Comparison of ENCODE assay signal across 24 cellular contexts in the genomic region with DNA sequence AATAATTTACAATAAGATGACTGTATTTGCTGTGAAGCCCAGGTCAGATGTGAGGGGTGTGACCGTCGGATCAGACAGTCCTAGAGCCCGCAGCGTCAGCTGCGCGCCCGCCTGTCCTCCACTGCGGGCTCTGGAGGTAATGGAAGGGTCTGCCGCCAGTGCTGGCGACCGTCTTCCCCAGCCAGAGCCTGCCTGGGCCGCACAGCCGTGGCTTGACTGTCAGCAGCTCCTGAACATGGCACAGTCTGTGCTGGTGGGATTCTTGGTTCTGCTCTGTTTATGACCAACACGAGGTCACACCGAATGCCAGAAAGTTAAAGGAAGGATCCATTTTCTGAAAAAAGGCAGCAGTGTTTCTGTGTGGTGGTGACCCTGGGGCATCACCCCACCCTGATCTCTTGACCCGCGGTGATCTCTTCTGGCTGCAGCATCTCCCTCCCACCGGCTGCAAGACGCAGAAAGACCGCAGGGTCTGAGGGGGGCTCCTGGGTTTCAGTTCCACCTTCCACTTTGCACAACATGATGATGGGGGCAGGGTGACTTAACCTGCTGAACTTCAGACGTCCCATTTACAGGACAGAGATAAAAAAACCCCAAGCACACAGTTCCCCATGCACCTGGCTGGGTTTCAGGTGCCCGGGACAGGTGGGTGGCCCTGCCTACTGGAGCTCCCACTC.
DNase-seq lines count a peak whose midpoint lies in the region; ATAC-seq and TF ChIP-seq lines count a peak whose summit lies in the region.
"Had no signal": no experiment of that assay in that cellular context is flagged by ENCODE, and none has a peak within 500 bp of the region (broad histone marks: within the 10 kb centered on the region; RNA-seq: fewer than 3 reads in every experiment).

No MANE protein-coding gene starts in this region.

- H3K4me1 ChIP-seq in heart right ventricle, result no peaks in the 10 kb centered on the region
- no peaks in the 10 kb centered on the region for H3K4me1 ChIP-seq in osteoblast (ENCODE audit: insufficient read depth, low read length)
- H3K4me1 ChIP-seq in tibial nerve, result no peaks in the 10 kb centered on the region
- H3K4me1 ChIP-seq: gastroesophageal sphincter had no signal

- no peak overlapping the region for H3K4me3 ChIP-seq in heart right ventricle
- no peak overlapping the region for H3K4me3 ChIP-seq in osteoblast (ENCODE audit: insufficient read depth, low read length)
- H3K4me3 ChIP-seq in tibial nerve, result no peak overlapping the region
- H3K4me3 ChIP-seq: gastroesophageal sphincter, K562 had no signal

- peaks cover 0 to 8% (median 0%) of the 10 kb centered on the region in 7 donors for H3K27me3 ChIP-seq in heart right ventricle
- no peaks in the 10 kb centered on the region for H3K27me3 ChIP-seq in osteoblast (ENCODE audit: insufficient read depth, low read length)
- no peaks in the 10 kb centered on the region for H3K27me3 ChIP-seq in tibial nerve

- H3K27me3 Mint-ChIP-seq in activated T-helper 17 cell treated with anti-CD3 and anti-CD28 coated beads, Interleukin-2, amount 50 U/mL, for 72 hours, result no peaks in the 10 kb centered on the region
- no peaks in the 10 kb centered on the region for H3K27me3 Mint-ChIP-seq in activated T-cell treated with anti-CD3 and anti-CD28 coated beads, Interleukin-2, amount 50 U/mL, for 72 hours (ENCODE audit: low read depth)
- H3K27me3 Mint-ChIP-seq: T-cell had no signal

- H3K36me3 ChIP-seq in heart right ventricle (no peaks in the 10 kb centered on the region), osteoblast (ENCODE audit: insufficient read depth, low read length) (no peaks in the 10 kb centered on the region), tibial nerve (no peaks in the 10 kb centered on the region)
- H3K36me3 ChIP-seq: gastroesophageal sphincter had no signal

- no peaks in the 10 kb centered on the region for H3K79me2 ChIP-seq in osteoblast (ENCODE audit: insufficient read depth, low read length)

- H3K27ac ChIP-seq in heart right ventricle (no peak overlapping the region), osteoblast (ENCODE audit: low read depth, low read length) (no peak overlapping the region), tibial nerve (no peak overlapping the region)
- H3K27ac ChIP-seq: gastroesophageal sphincter had no signal

- TF ChIP-seq CTCF in heart right ventricle (IDR thresholded peaks at IDR 0.05) (no peak), osteoblast (IDR thresholded peaks at IDR 0.05; ENCODE audit: extremely low read depth, low read depth, low read length) (no peak), tibial nerve (IDR thresholded peaks at IDR 0.05) (no peak)

- no peak for TF ChIP-seq EP300 in tibial nerve (IDR thresholded peaks at IDR 0.05)

- WGBS in heart right ventricle, 2 donors, result 88 to 90% methylated on average over 22 of the region's 22 CpGs
- WGBS in tibial nerve, 2 donors, result 89 to 93% methylated on average over 22 of the region's 22 CpGs

- H3K4me1 Mint-ChIP-seq in activated T-helper 17 cell treated with anti-CD3 and anti-CD28 coated beads, Interleukin-2, amount 50 U/mL, for 72 hours, result peaks cover 8% of the 10 kb centered on the region
- no peaks in the 10 kb centered on the region for H3K4me1 Mint-ChIP-seq in activated T-cell treated with anti-CD3 and anti-CD28 coated beads, Interleukin-2, amount 50 U/mL, for 72 hours (ENCODE audit: low read depth)
- H3K4me1 Mint-ChIP-seq: B cell, T-cell had no signal

- no peaks in the 10 kb centered on the region for H3K9me3 Mint-ChIP-seq in activated T-helper 17 cell treated with anti-CD3 and anti-CD28 coated beads, Interleukin-2, amount 50 U/mL, for 72 hours
- H3K9me3 Mint-ChIP-seq in activated T-cell treated with anti-CD3 and anti-CD28 coated beads, Interleukin-2, amount 50 U/mL, for 72 hours, result no peaks in the 10 kb centered on the region
- H3K9me3 Mint-ChIP-seq: natural killer cell treated with Interleukin-12 subunit alpha and Interleukin-12 subunit beta and Interleukin-15 and Interleukin-18, amount 100 ng/mL, for 72 hours; T-cell had no signal

- H4K20me1 ChIP-seq in osteoblast (ENCODE audit: insufficient read depth, low read length), result no peaks in the 10 kb centered on the region

- DNase-seq in cardiac septum (ENCODE audit: low spot score) (peak; percentile 72), heart right ventricle (no peak), osteoblast (ENCODE audit: insufficient read length, low spot score, missing footprints) (peak; percentile 88), NCI-H1092 (lab: John Stamatoyannopoulos, UW) (no peak), NCI-H510A (lab: John Stamatoyannopoulos, UW) (no peak), tibial nerve (ENCODE audit: low spot score in 2 of 2) (no peak)
- no peak for DNase-seq in activated T-cell treated with anti-CD3 and anti-CD28 coated beads, Interleukin-2, amount 50 U/mL, for 72 hours
- DNase-seq: activated CD4-positive, alpha-beta T cell treated with anti-CD3 and anti-CD28 coated beads for 1 hour; activated naive CD4-positive, alpha-beta T cell treated with anti-CD3 and anti-CD28 coated beads, Interleukin-2, amount 50 U/mL, for 16 hours; amygdala; cortex of kidney; GDM1; hypothalamus; NCI-H1694; NCI-H2171 treated with DMSO at 0.1 percent for 48 hours; NCI-H69; PC-3; SHP77 treated with DMSO at 0.1 percent for 48 hours had no signal

- H3K9me3 ChIP-seq in heart right ventricle (no peaks in the 10 kb centered on the region), osteoblast (ENCODE audit: low read depth, low read length) (no peaks in the 10 kb centered on the region), tibial nerve (peaks cover 0 to 8% (median 0%) of the 10 kb centered on the region in 4 donors)
- H3K9me3 ChIP-seq: gastroesophageal sphincter had no signal

- no peak for ATAC-seq in heart right ventricle
- no peak for ATAC-seq in activated T-helper 17 cell treated with anti-CD3 and anti-CD28 coated beads, Interleukin-2, amount 50 U/mL, for 72 hours (replicated peaks)
- ATAC-seq in activated T-cell treated with anti-CD3 and anti-CD28 coated beads, Interleukin-2, amount 50 U/mL, for 72 hours (replicated peaks in 1 of 2), result no peak
- ATAC-seq: gastroesophageal sphincter; K562; natural killer cell treated with Interleukin-12 subunit alpha and Interleukin-12 subunit beta and Interleukin-15 and Interleukin-18, amount 100 ng/mL, for 72 hours; PC-3; T-cell had no signal

- peak overlapping the region; percentile 58 for H3K27ac Mint-ChIP-seq in activated T-helper 17 cell treated with anti-CD3 and anti-CD28 coated beads, Interleukin-2, amount 50 U/mL, for 72 hours
- no peak overlapping the region for H3K27ac Mint-ChIP-seq in activated T-cell treated with anti-CD3 and anti-CD28 coated beads, Interleukin-2, amount 50 U/mL, for 72 hours
- H3K27ac Mint-ChIP-seq: B cell had no signal

- H3K4me2 ChIP-seq in osteoblast (ENCODE audit: insufficient read depth, low read length), result no peak overlapping the region

- intact Hi-C loops in cardiac septum (cut with DNase I), result no loop called here
- intact Hi-C loops in heart right ventricle (cut with DNase I), result no loop called here

- no peak for TF ChIP-seq POLR2A in tibial nerve (IDR thresholded peaks at IDR 0.05)

- H3K4me3 Mint-ChIP-seq in activated T-helper 17 cell treated with anti-CD3 and anti-CD28 coated beads, Interleukin-2, amount 50 U/mL, for 72 hours, result peak overlapping the region; percentile 41
- no peak overlapping the region for H3K4me3 Mint-ChIP-seq in activated T-cell treated with anti-CD3 and anti-CD28 coated beads, Interleukin-2, amount 50 U/mL, for 72 hours
- H3K4me3 Mint-ChIP-seq: B cell; natural killer cell treated with Interleukin-12 subunit alpha and Interleukin-12 subunit beta and Interleukin-15 and Interleukin-18, amount 100 ng/mL, for 72 hours; T-cell had no signal

- H2AFZ ChIP-seq in osteoblast (ENCODE audit: low read length), result no peak overlapping the region

- H3K36me3 Mint-ChIP-seq in activated T-helper 17 cell treated with anti-CD3 and anti-CD28 coated beads, Interleukin-2, amount 50 U/mL, for 72 hours (ENCODE audit: low read depth), result no peaks in the 10 kb centered on the region
- H3K36me3 Mint-ChIP-seq in activated T-cell treated with anti-CD3 and anti-CD28 coated beads, Interleukin-2, amount 50 U/mL, for 72 hours (ENCODE audit: insufficient read depth in 2 of 2), result no peaks in the 10 kb centered on the region
- H3K36me3 Mint-ChIP-seq: natural killer cell treated with Interleukin-12 subunit alpha and Interleukin-12 subunit beta and Interleukin-15 and Interleukin-18, amount 100 ng/mL, for 72 hours; T-cell had no signal

Comparison
In these comparisons a context has a peak if more than half of its experiments do, and no peak if none do; other contexts are left out.
1. DNase-seq: peak in cardiac septum (single experiment) and osteoblast (single experiment); none in heart right ventricle (0 of 2), NCI-H1092 (single experiment), activated T-cell treated with anti-CD3 and anti-CD28 coated beads, Interleukin-2, amount 50 U/mL, for 72 hours (0 of 2), NCI-H510A (single experiment) and tibial nerve (0 of 2).